Comparison of ENCODE assay signal across 28 cellular contexts in the genomic region with DNA sequence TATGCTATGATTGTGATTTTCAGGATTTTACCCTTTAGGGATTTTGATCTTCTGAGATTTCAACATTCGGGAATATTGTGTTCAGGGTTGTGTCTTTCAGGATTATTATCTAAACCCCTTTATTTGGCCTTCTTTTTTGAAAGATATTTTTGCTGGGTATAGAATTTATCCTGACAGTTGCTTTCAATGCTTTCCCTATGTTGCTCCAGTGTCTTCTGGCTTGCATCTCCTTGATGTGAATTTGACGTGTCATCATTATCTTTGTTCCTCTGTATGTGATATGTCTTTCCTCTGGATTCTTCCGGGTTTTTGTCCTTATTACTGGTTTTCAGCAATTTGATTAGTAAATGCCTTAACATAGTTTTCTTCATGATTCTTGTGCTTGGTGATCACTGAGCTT. TPM values are rescaled to one million over a fixed set of nuclear protein-coding genes. Genes with fewer than 3 reads are reported as not detected.
"Had no signal": no experiment of that assay in that cellular context is flagged by ENCODE, and none has a peak within 500 bp of the region (broad histone marks: within the 10 kb centered on the region; RNA-seq: fewer than 3 reads in every experiment).

No MANE protein-coding gene starts in this region.

- ATAC-seq: natural killer cell; psoas muscle; right cardiac atrium; sciatic nerve; stimulated activated memory B cell treated with anti-CD40 and anti-IgM and Interleukin-4, amounts not matched to agents 10 μg/mL and 1 μg/mL and 100 μg/mL, for 72 hours; stimulated activated naive CD8-positive, alpha-beta T cell treated with anti-CD3 and anti-CD28 coated beads, Interleukin-15, amount 100 ng/mL, for 72 hours; stimulated activated naive CD8-positive, alpha-beta T cell treated with anti-CD3 and anti-CD28 coated beads, Interleukin-15, Interleukin-2, amounts not matched to agents 100 U/mL and 50 U/mL, for 24 hours; upper lobe of right lung had no signal

- H2AFZ ChIP-seq: neural progenitor cell, parathyroid adenoma had no signal

- H3K9me3 ChIP-seq: ovary, suprapubic skin, testis, upper lobe of right lung, uterus had no signal

- H3K4me3 ChIP-seq: neural progenitor cell, ovary, psoas muscle, skin epidermis, smooth muscle cell, spleen, suprapubic skin, testis, tibial artery, transverse colon, upper lobe of right lung, uterus had no signal

- DNase-seq: natural killer cell; occipital lobe; ovary; psoas muscle; right cardiac atrium; spleen; stimulated activated CD4-positive, alpha-beta T cell treated with anti-CD3 and anti-CD28 coated beads, Interleukin-12 subunit alpha, Interleukin-12 subunit beta, amount 100 ng/mL, for 4 hours; stimulated activated CD4-positive, alpha-beta T cell treated with anti-CD3 and anti-CD28 coated beads, Interleukin-1b, Interleukin-23, amount 100 ng/mL, for 48 hours; stimulated activated CD4-positive, alpha-beta T cell treated with anti-CD3 and anti-CD28 coated beads, Interleukin-4, amount 100 ng/mL, for 1 hour; stimulated activated CD4-positive, alpha-beta T cell treated with anti-CD3 and anti-CD28 coated beads, Interleukin-4, amount 100 ng/mL, for 4 hours; stimulated activated CD8-positive, alpha-beta memory T cell treated with anti-CD3 and anti-CD28 coated beads, Interleukin-4, amount 100 ng/mL, for 48 hours; stimulated activated naive CD4-positive, alpha-beta T cell; stimulated activated naive CD8-positive, alpha-beta T cell treated with anti-CD3 and anti-CD28 coated beads, Interleukin-15, amount 100 ng/mL, for 72 hours; stimulated activated naive CD8-positive, alpha-beta T cell treated with anti-CD3 and anti-CD28 coated beads, Interleukin-15, Interleukin-2, amounts not matched to agents 100 U/mL and 50 U/mL, for 24 hours; substantia nigra; testis; tibial artery; transverse colon; upper lobe of right lung; uterus had no signal

- H3K27ac ChIP-seq: neural progenitor cell, ovary, parathyroid adenoma, psoas muscle, skin epidermis, spleen, suprapubic skin, testis, tibial artery, transverse colon, upper lobe of right lung, uterus had no signal

- H3K4me1 ChIP-seq: neural progenitor cell, parathyroid adenoma, psoas muscle, spleen, suprapubic skin, testis, tibial artery, transverse colon, upper lobe of right lung, uterus had no signal

- H3K4me2 ChIP-seq: neural progenitor cell, smooth muscle cell had no signal

- H3K27me3 ChIP-seq: neural progenitor cell, ovary, testis, upper lobe of right lung, uterus had no signal

- H3K36me3 ChIP-seq: neural progenitor cell, ovary, tibial artery, transverse colon, upper lobe of right lung, uterus had no signal

- H3K9ac ChIP-seq: neural progenitor cell, parathyroid adenoma had no signal

- H3K79me2 ChIP-seq: parathyroid adenoma had no signal

RNA-seq across cellular contexts. Expression of a gene that starts 25.9 kb away (rescaled TPM):
- total RNA-seq: psoas muscle, spleen had no signal
- polyA plus RNA-seq: neural cell had no signal
